ENCODE assay signal across 17 cellular contexts in the genomic region with DNA sequence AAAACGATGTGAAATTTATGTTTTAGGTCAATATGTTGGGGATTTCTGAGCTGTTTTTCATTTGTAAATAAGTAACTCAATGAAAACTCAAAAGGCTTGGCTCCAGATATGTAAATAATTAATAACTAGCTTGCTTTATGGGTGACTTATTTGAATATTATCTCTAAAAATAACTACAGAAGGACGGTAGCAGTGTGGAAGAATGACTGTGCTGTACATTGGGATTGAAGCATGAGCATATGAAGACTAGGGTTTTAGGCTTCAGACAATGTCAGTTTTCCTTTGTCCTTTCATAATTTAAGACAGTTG.
A peak's percentile ranks its signal among the peaks of the same experiment; 100 is the strongest.
DNase-seq lines count a peak whose midpoint lies in the region; ATAC-seq and TF ChIP-seq lines count a peak whose summit lies in the region.
"Had no signal": no experiment of that assay in that cellular context is flagged by ENCODE, and none has a peak within 500 bp of the region (broad histone marks: within the 10 kb centered on the region; RNA-seq: fewer than 3 reads in every experiment).

No MANE protein-coding gene starts in this region.

- DNase-seq in natural killer cell treated with Interleukin-12 subunit alpha and Interleukin-12 subunit beta and Interleukin-15 and Interleukin-18, amount 100 ng/mL, for 72 hours (ENCODE audit: low spot score) = no peak
- DNase-seq in GM13977 (ENCODE audit: low spot score) (no peak), mesenteric fat pad (ENCODE audit: low spot score) (no peak), heart right ventricle (no peak)
- no peak for DNase-seq in effector CD4-positive, alpha-beta T cell
- DNase-seq: activated CD4-positive, alpha-beta memory T cell treated with anti-CD3 and anti-CD28 coated beads, Interleukin-2, amount 10 ng/mL, durations not matched to agents 7 days and 5 days; activated gamma-delta T cell treated with Interleukin-2 at 50 U/mL for 16 hours; C1 segment of cervical spinal cord; effector CD8-positive, alpha-beta T cell; KBM-7; NCI-H1436 treated with DMSO at 0.1 percent for 48 hours; NCI-H748 treated with DMSO at 0.1 percent for 48 hours; SHP77 treated with DMSO at 0.1 percent for 48 hours had no signal

- no peaks in the 10 kb centered on the region for H3K27me3 Mint-ChIP-seq in natural killer cell treated with Interleukin-12 subunit alpha and Interleukin-12 subunit beta and Interleukin-15 and Interleukin-18, amount 100 ng/mL, for 72 hours
- H3K27me3 Mint-ChIP-seq: activated CD4-positive, alpha-beta memory T cell treated with anti-CD3 and anti-CD28 coated beads, Interleukin-2, amount 10 ng/mL, durations not matched to agents 7 days and 5 days; brain had no signal

- 65 to 72% methylated on average over 2 of the region's 2 CpGs for WGBS in heart right ventricle, 2 donors

- H3K9me3 ChIP-seq in heart right ventricle = no peaks in the 10 kb centered on the region

- H3K27ac Mint-ChIP-seq in natural killer cell treated with Interleukin-12 subunit alpha and Interleukin-12 subunit beta and Interleukin-15 and Interleukin-18, amount 100 ng/mL, for 72 hours = peak overlapping the region; percentile 64 to 89
- H3K27ac Mint-ChIP-seq: activated CD4-positive, alpha-beta memory T cell treated with anti-CD3 and anti-CD28 coated beads, Interleukin-2, amount 10 ng/mL, durations not matched to agents 7 days and 5 days had no signal

- ATAC-seq in GM19324 (IDR thresholded peaks at IDR 0.05; ENCODE audit: low FRiP score, unreplicated experiment) = peak; percentile 52
- peak; percentile 37 for ATAC-seq in HG02678 (IDR thresholded peaks at IDR 0.05; ENCODE audit: unreplicated experiment)
- ATAC-seq in HG03457 (IDR thresholded peaks at IDR 0.05; ENCODE audit: unreplicated experiment) = peak; percentile 39
- no peak for ATAC-seq in natural killer cell treated with Interleukin-12 subunit alpha and Interleukin-12 subunit beta and Interleukin-15 and Interleukin-18, amount 100 ng/mL, for 72 hours
- ATAC-seq in heart right ventricle = no peak

- intact Hi-C loops in heart right ventricle (cut with DNase I) = no loop called here

- H3K4me1 ChIP-seq in heart right ventricle = no peaks in the 10 kb centered on the region

- peak overlapping the region; percentile 86 for H3K4me3 Mint-ChIP-seq in natural killer cell treated with Interleukin-12 subunit alpha and Interleukin-12 subunit beta and Interleukin-15 and Interleukin-18, amount 100 ng/mL, for 72 hours
- H3K4me3 Mint-ChIP-seq: activated CD4-positive, alpha-beta memory T cell treated with anti-CD3 and anti-CD28 coated beads, Interleukin-2, amount 10 ng/mL, durations not matched to agents 7 days and 5 days had no signal

- no peaks in the 10 kb centered on the region for H3K36me3 ChIP-seq in heart right ventricle

- no peak overlapping the region for H3K4me3 ChIP-seq in heart right ventricle

- H3K9me3 Mint-ChIP-seq in natural killer cell treated with Interleukin-12 subunit alpha and Interleukin-12 subunit beta and Interleukin-15 and Interleukin-18, amount 100 ng/mL, for 72 hours = no peaks in the 10 kb centered on the region

- in situ Hi-C loops in GM13977 (cut with MboI; ENCODE audit: low pct_unique_long_range_greater_than_20kb, low sequenced_read_pairs, unreplicated experiment) = no loop called here

- H3K27ac ChIP-seq in heart right ventricle = no peak overlapping the region

- no peaks in the 10 kb centered on the region for H3K36me3 Mint-ChIP-seq in natural killer cell treated with Interleukin-12 subunit alpha and Interleukin-12 subunit beta and Interleukin-15 and Interleukin-18, amount 100 ng/mL, for 72 hours
- H3K36me3 Mint-ChIP-seq: brain had no signal

- peaks cover 25 to 34% of the 10 kb centered on the region in 2 donors for H3K4me1 Mint-ChIP-seq in natural killer cell treated with Interleukin-12 subunit alpha and Interleukin-12 subunit beta and Interleukin-15 and Interleukin-18, amount 100 ng/mL, for 72 hours (ENCODE audit: low read depth in 2 of 2)

- no peaks in the 10 kb centered on the region for H3K27me3 ChIP-seq in heart right ventricle

- TF ChIP-seq CTCF in GM13977 (IDR thresholded peaks at IDR 0.05; ENCODE audit: extremely low read depth, insufficient read depth, missing control alignments) (no peak), heart right ventricle (IDR thresholded peaks at IDR 0.05) (no peak)

Comparison
In these comparisons a context has a peak if more than half of its experiments do, and no peak if none do; other contexts are left out.
1. ATAC-seq: peak in GM19324 (single experiment), HG02678 (single experiment) and HG03457 (single experiment); none in natural killer cell treated with Interleukin-12 subunit alpha and Interleukin-12 subunit beta and Interleukin-15 and Interleukin-18, amount 100 ng/mL, for 72 hours (0 of 2) and heart right ventricle (0 of 8).